8 cellular contexts compared by ENCODE assay signal in the genomic region with DNA sequence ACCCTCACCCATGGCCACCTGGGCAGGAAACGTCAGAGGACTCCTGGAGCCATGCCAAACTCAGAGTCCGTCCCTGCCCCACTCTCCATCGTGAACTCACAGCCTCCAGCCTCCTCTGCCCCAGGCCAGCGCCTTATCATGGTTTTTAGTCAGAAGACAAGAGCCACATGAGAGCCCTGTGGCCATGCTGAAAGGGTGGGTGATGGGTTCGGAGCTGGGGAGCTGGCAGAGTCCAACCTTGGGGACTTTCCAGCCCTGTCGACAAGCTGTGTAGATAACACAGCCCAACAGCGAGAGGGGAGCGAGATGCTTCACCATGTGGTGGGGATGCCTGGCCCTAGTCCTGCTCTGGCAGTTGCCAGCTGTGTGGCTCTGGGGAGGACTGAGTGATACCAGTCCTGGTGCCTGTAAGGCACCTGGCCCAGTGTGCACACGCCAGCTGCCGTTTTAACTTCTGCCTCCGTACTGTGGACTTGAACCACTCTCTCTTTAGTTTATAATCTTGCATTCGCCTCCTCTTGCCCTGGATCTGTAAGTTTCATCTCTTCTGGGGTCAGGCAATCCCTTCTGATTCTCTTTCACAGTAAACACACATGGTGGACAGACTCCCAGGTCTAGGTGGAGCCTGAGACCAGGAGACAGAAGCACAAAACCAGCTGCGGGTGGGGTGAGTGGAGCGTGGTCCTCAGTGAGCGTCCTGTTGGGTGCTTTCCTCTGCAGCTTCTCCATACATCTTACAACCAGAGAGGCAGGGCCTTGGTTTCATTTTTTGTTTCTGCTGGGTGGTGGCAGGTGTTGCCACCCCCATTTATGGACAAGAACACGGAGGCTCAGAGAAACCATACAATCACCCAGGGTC. TPM values are rescaled to one million over a fixed set of nuclear protein-coding genes. Genes with fewer than 3 reads are reported as not detected.
DNase-seq lines count a peak whose midpoint lies in the region; ATAC-seq and TF ChIP-seq lines count a peak whose summit lies in the region.

No MANE protein-coding gene starts in this region.

- intact Hi-C loops in activated CD4-positive, alpha-beta T cell treated with anti-CD3 and anti-CD28 coated beads for 36 hours (cut with DNase I, micrococcal nuclease) = loop anchor here in 1 of 2 experiments (10.0 kb wide), 1 partner anchor 226 kb away; a partner anchor contains a TSS
- intact Hi-C loops in prostate gland (cut with DNase I) = no loop called here

- no peaks in the 10 kb centered on the region for H3K27me3 ChIP-seq in prostate gland (replicated peaks; ENCODE audit: insufficient read depth)

- no peak for TF ChIP-seq POLR2A in prostate gland (IDR thresholded peaks at IDR 0.05)

- DNase-seq in activated CD4-positive, alpha-beta T cell treated with anti-CD3 and anti-CD28 coated beads for 36 hours = peak; percentile 33
- no peak for DNase-seq in activated CD4-positive, alpha-beta T cell treated with anti-CD3 and anti-CD28 coated beads, Interleukin-2, amount 50 U/mL, for 48 hours
- peak; percentile 68 for DNase-seq in activated CD8-positive, alpha-beta T cell treated with anti-CD3 and anti-CD28 coated beads, Interleukin-2, amount 10 ng/mL, durations not matched to agents 7 days and 5 days
- DNase-seq in prostate gland (ENCODE audit: low spot score) = no peak
- DNase-seq in NCI-H524 treated with DMSO at 0.1 percent for 48 hours (lab: John Stamatoyannopoulos, UW) = no peak
- DNase-seq in SK-N-DZ (ENCODE audit: low spot score) = no peak

- peaks cover 13% of the 10 kb centered on the region for H3K9me3 Mint-ChIP-seq in activated CD4-positive, alpha-beta T cell treated with anti-CD3 and anti-CD28 coated beads for 36 hours (ENCODE audit: low read depth)
- peaks cover 13% of the 10 kb centered on the region for H3K9me3 Mint-ChIP-seq in activated CD8-positive, alpha-beta T cell treated with anti-CD3 and anti-CD28 coated beads, Interleukin-2, amount 10 ng/mL, durations not matched to agents 7 days and 5 days (ENCODE audit: insufficient read depth)
- H3K9me3 Mint-ChIP-seq in stimulated activated memory B cell treated with anti-CD40 and anti-IgM and Interleukin-4, amounts not matched to agents 10 μg/mL and 1 μg/mL and 100 μg/mL, for 72 hours = peaks cover 4% of the 10 kb centered on the region

- POLR2A ChIA-PET in activated CD4-positive, alpha-beta T cell treated with anti-CD3 and anti-CD28 coated beads for 36 hours (lab: Charles Lee) = interaction anchor here (0.6 kb wide), 3 partner anchors 21 to 108 kb away, joined by 3 read pairs; no protein-coding TSS in a partner anchor
- POLR2A ChIA-PET in activated CD8-positive, alpha-beta T cell treated with anti-CD3 and anti-CD28 coated beads, Interleukin-2, amount 10 ng/mL, durations not matched to agents 7 days and 5 days (lab: Charles Lee) = interaction anchor here (0.6 to 2.7 kb wide), 7 partner anchors 9 to 1387 kb away, joined by 3 to 19 read pairs (median 4); no protein-coding TSS in a partner anchor

- H3K4me3 Mint-ChIP-seq in activated CD4-positive, alpha-beta T cell treated with anti-CD3 and anti-CD28 coated beads for 36 hours = no peak overlapping the region
- H3K4me3 Mint-ChIP-seq in activated CD8-positive, alpha-beta T cell treated with anti-CD3 and anti-CD28 coated beads, Interleukin-2, amount 10 ng/mL, durations not matched to agents 7 days and 5 days = peak overlapping the region; percentile 67
- H3K4me3 Mint-ChIP-seq in stimulated activated memory B cell treated with anti-CD40 and anti-IgM and Interleukin-4, amounts not matched to agents 10 μg/mL and 1 μg/mL and 100 μg/mL, for 72 hours = peak overlapping the region; percentile 62

- no peaks in the 10 kb centered on the region for H3K27me3 Mint-ChIP-seq in activated CD4-positive, alpha-beta T cell treated with anti-CD3 and anti-CD28 coated beads for 36 hours
- no peaks in the 10 kb centered on the region for H3K27me3 Mint-ChIP-seq in activated CD8-positive, alpha-beta T cell treated with anti-CD3 and anti-CD28 coated beads, Interleukin-2, amount 10 ng/mL, durations not matched to agents 7 days and 5 days (ENCODE audit: low read depth)
- no peaks in the 10 kb centered on the region for H3K27me3 Mint-ChIP-seq in stimulated activated memory B cell treated with anti-CD40 and anti-IgM and Interleukin-4, amounts not matched to agents 10 μg/mL and 1 μg/mL and 100 μg/mL, for 72 hours

- no peaks in the 10 kb centered on the region for H3K9me3 ChIP-seq in prostate gland

- H3K27ac Mint-ChIP-seq in activated CD4-positive, alpha-beta T cell treated with anti-CD3 and anti-CD28 coated beads for 36 hours = peak overlapping the region; percentile 51
- peak overlapping the region; percentile 95 for H3K27ac Mint-ChIP-seq in activated CD8-positive, alpha-beta T cell treated with anti-CD3 and anti-CD28 coated beads, Interleukin-2, amount 10 ng/mL, durations not matched to agents 7 days and 5 days
- peak overlapping the region; percentile 96 for H3K27ac Mint-ChIP-seq in stimulated activated memory B cell treated with anti-CD40 and anti-IgM and Interleukin-4, amounts not matched to agents 10 μg/mL and 1 μg/mL and 100 μg/mL, for 72 hours

- WGBS in prostate gland = 82% methylated on average over 15 of the region's 16 CpGs

- H3K27ac ChIP-seq in prostate gland = no peak overlapping the region

- H3K4me3 ChIP-seq in prostate gland = no peak overlapping the region

- CTCF ChIA-PET in activated CD4-positive, alpha-beta T cell treated with anti-CD3 and anti-CD28 coated beads for 36 hours (lab: Charles Lee) = interaction anchor here (0.6 kb wide), 1 partner anchor 8 kb away, joined by 3 read pairs; no protein-coding TSS in a partner anchor
- CTCF ChIA-PET in activated CD8-positive, alpha-beta T cell treated with anti-CD3 and anti-CD28 coated beads, Interleukin-2, amount 10 ng/mL, durations not matched to agents 7 days and 5 days (lab: Charles Lee) = interaction anchor here (0.5 to 9.1 kb wide), 10 partner anchors 8 to 463 kb away, joined by 3 to 70 read pairs (median 5); a partner anchor contains a TSS

- H3K36me3 ChIP-seq in prostate gland = no peaks in the 10 kb centered on the region

- H3K4me1 ChIP-seq in prostate gland (replicated peaks) = no peaks in the 10 kb centered on the region

- H3K36me3 Mint-ChIP-seq in activated CD4-positive, alpha-beta T cell treated with anti-CD3 and anti-CD28 coated beads for 36 hours (ENCODE audit: low read depth) = peaks cover 15% of the 10 kb centered on the region
- peaks cover 69% of the 10 kb centered on the region for H3K36me3 Mint-ChIP-seq in activated CD8-positive, alpha-beta T cell treated with anti-CD3 and anti-CD28 coated beads, Interleukin-2, amount 10 ng/mL, durations not matched to agents 7 days and 5 days (ENCODE audit: low read depth)
- H3K36me3 Mint-ChIP-seq in stimulated activated memory B cell treated with anti-CD40 and anti-IgM and Interleukin-4, amounts not matched to agents 10 μg/mL and 1 μg/mL and 100 μg/mL, for 72 hours = peaks cover 20% of the 10 kb centered on the region

- ATAC-seq in activated CD4-positive, alpha-beta T cell treated with anti-CD3 and anti-CD28 coated beads for 36 hours = peak; percentile 82
- ATAC-seq in HG02798 (IDR thresholded peaks at IDR 0.05; ENCODE audit: poor library complexity, unreplicated experiment) = peak; percentile 79
- peak; percentile 85 for ATAC-seq in activated CD8-positive, alpha-beta T cell treated with anti-CD3 and anti-CD28 coated beads, Interleukin-2, amount 10 ng/mL, durations not matched to agents 7 days and 5 days
- peak; percentile 89 for ATAC-seq in stimulated activated memory B cell treated with anti-CD40 and anti-IgM and Interleukin-4, amounts not matched to agents 10 μg/mL and 1 μg/mL and 100 μg/mL, for 72 hours

- no peak for TF ChIP-seq CTCF in prostate gland (IDR thresholded peaks at IDR 0.05)

- peaks cover 12% of the 10 kb centered on the region for H3K4me1 Mint-ChIP-seq in activated CD4-positive, alpha-beta T cell treated with anti-CD3 and anti-CD28 coated beads for 36 hours
- peaks cover 80% of the 10 kb centered on the region for H3K4me1 Mint-ChIP-seq in activated CD8-positive, alpha-beta T cell treated with anti-CD3 and anti-CD28 coated beads, Interleukin-2, amount 10 ng/mL, durations not matched to agents 7 days and 5 days (ENCODE audit: low read depth)
- H3K4me1 Mint-ChIP-seq in stimulated activated memory B cell treated with anti-CD40 and anti-IgM and Interleukin-4, amounts not matched to agents 10 μg/mL and 1 μg/mL and 100 μg/mL, for 72 hours = peaks cover 42% of the 10 kb centered on the region

RNA-seq across cellular contexts. Expression of a gene that starts 55.3 kb away (rescaled TPM):
- 10 to 100 TPM; 23.1 to 26.4 TPM for total RNA-seq in activated CD4-positive, alpha-beta T cell treated with anti-CD3 and anti-CD28 coated beads for 36 hours
- 10 to 100 TPM; 85.6 to 89.0 TPM for total RNA-seq in activated CD8-positive, alpha-beta T cell treated with anti-CD3 and anti-CD28 coated beads, Interleukin-2, amount 10 ng/mL, durations not matched to agents 7 days and 5 days
- total RNA-seq in prostate gland = 10 to 100 TPM in 1 of 2 donors, 1 to 10 TPM in 1; 8.8 to 41.6 TPM
- not detected in 2 replicates for polyA plus RNA-seq in SK-N-DZ (2014; cell fraction: cytosol; rRNA removed)
- not detected in 2 replicates for polyA plus RNA-seq in SK-N-DZ (2014; cell fraction: nucleus; rRNA removed)

Comparison
In these comparisons a context has a peak if more than half of its experiments do, and no peak if none do; other contexts are left out.
1. DNase-seq: peak in activated CD4-positive, alpha-beta T cell treated with anti-CD3 and anti-CD28 coated beads for 36 hours (single experiment) and activated CD8-positive, alpha-beta T cell treated with anti-CD3 and anti-CD28 coated beads, Interleukin-2, amount 10 ng/mL, durations not matched to agents 7 days and 5 days (single experiment); none in activated CD4-positive, alpha-beta T cell treated with anti-CD3 and anti-CD28 coated beads, Interleukin-2, amount 50 U/mL, for 48 hours (0 of 2), prostate gland (single experiment), NCI-H524 treated with DMSO at 0.1 percent for 48 hours (single experiment) and SK-N-DZ (single experiment).
2. Peak in every context shown above with its lines, with median percentiles within 50 percentile points of each other: ATAC-seq and H3K27ac Mint-ChIP-seq.